In the genomic region with DNA sequence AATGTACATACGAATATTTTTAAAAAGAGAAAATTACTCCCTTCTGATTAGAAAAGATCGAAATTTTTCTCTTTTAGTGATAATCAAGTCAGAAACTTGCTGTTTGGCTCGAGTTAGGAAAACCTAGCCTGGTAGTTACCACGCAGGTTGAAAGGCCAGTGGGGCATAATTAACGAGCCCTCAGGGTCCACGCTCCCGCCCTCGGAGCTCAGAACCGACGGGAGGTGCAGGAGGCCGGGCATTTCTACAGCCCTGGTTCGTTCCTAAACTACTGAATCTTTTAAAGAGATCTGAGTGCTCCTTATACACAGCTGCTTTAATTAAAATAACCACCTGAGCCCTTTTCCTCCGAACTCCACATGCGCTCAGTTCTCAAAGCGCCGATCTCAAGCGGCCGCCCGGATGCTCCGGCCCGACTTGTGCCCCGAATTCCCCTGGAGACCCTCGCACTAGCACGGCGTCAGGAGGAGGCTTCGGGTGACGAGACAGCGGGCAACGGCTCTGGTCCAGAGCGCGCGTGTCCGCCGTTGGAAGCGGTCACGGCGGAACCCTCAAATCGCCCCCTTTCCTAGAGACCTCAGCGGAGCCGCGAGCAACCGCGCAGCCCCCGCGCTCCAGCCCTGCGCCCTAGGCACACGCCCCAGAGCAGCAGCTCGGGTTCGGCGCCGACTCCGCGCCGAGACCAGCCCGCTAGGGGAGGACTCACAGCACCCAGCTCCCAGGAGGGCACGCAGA, we compare ENCODE assay signal across 9 cellular contexts. TPM values are rescaled to one million over a fixed set of nuclear protein-coding genes. Genes with fewer than 3 reads are reported as not detected.
A peak's percentile ranks its signal among the peaks of the same experiment; 100 is the strongest.
DNase-seq lines count a peak whose midpoint lies in the region; ATAC-seq, FAIRE-seq and TF ChIP-seq lines count a peak whose summit lies in the region.
"Had no signal": no experiment of that assay in that cellular context is flagged by ENCODE, and none has a peak within 500 bp of the region (broad histone marks: within the 10 kb centered on the region; RNA-seq: fewer than 3 reads in every experiment).

No MANE protein-coding gene starts in this region.

- no peak for DNase-seq in activated CD4-positive, alpha-beta T cell treated with anti-CD3 and anti-CD28 coated beads, Interleukin-2, amount 10 ng/mL, durations not matched to agents 7 days and 5 days
- DNase-seq in activated CD4-positive, alpha-beta T cell treated with anti-CD3 and anti-CD28 coated beads for 1 hour = no peak
- no peak for DNase-seq in heart left ventricle
- no peak for DNase-seq in gastrocnemius medialis
- DNase-seq in urothelium cell line (ENCODE audit: low spot score) = no peak
- DNase-seq in GM19240 (ENCODE audit: insufficient read length, low spot score) = no peak

- in situ Hi-C loops in gastrocnemius medialis (cut with MboI; ENCODE audit: low sequenced_read_pairs in 4 of 4) = no loop called here

- no peaks in the 10 kb centered on the region for H3K27me3 Mint-ChIP-seq in activated CD4-positive, alpha-beta T cell treated with anti-CD3 and anti-CD28 coated beads, Interleukin-2, amount 10 ng/mL, durations not matched to agents 7 days and 5 days

- peaks cover 0 to 56% (median 30%) of the 10 kb centered on the region in 12 donors for H3K4me1 ChIP-seq in heart left ventricle
- peaks cover 36 to 51% of the 10 kb centered on the region in 2 donors for H3K4me1 ChIP-seq in gastrocnemius medialis

- H3K9me3 Mint-ChIP-seq in activated CD4-positive, alpha-beta T cell treated with anti-CD3 and anti-CD28 coated beads, Interleukin-2, amount 10 ng/mL, durations not matched to agents 7 days and 5 days = peaks cover under 1% of the 10 kb centered on the region

- POLR2A ChIA-PET in activated CD4-positive, alpha-beta T cell treated with anti-CD3 and anti-CD28 coated beads, Interleukin-2, amount 10 ng/mL, durations not matched to agents 7 days and 5 days (lab: Charles Lee) = interaction anchor here (0.8 to 1.0 kb wide), 2 partner anchors 51 to 103 kb away, joined by 3 to 5 read pairs; no protein-coding TSS in a partner anchor

- H3K4me3 Mint-ChIP-seq in activated CD4-positive, alpha-beta T cell treated with anti-CD3 and anti-CD28 coated beads, Interleukin-2, amount 10 ng/mL, durations not matched to agents 7 days and 5 days = peak overlapping the region; percentile 87

- CTCF ChIA-PET in activated CD4-positive, alpha-beta T cell treated with anti-CD3 and anti-CD28 coated beads, Interleukin-2, amount 10 ng/mL, durations not matched to agents 7 days and 5 days (lab: Charles Lee) = interaction anchor here (0.8 to 2.6 kb wide), 5 partner anchors 10 to 816 kb away, joined by 3 to 11 read pairs (median 3); a partner anchor contains a TSS

- peak; percentile 7 for ATAC-seq in HG03095 (IDR thresholded peaks at IDR 0.05; ENCODE audit: unreplicated experiment)
- ATAC-seq in heart left ventricle = peak in 2 of 4 donors; percentile 0 to 14
- peak; percentile 17 to 37 for ATAC-seq in gastrocnemius medialis

- H3K27me3 ChIP-seq in heart left ventricle (no peaks in the 10 kb centered on the region), gastrocnemius medialis (no peaks in the 10 kb centered on the region)

- peak overlapping the region; percentile 87 for H3K27ac Mint-ChIP-seq in activated CD4-positive, alpha-beta T cell treated with anti-CD3 and anti-CD28 coated beads, Interleukin-2, amount 10 ng/mL, durations not matched to agents 7 days and 5 days

- no peak for FAIRE-seq in urothelium cell line (lab: Jason Lieb, UNC)
- FAIRE-seq: islet of Langerhans had no signal

- TF ChIP-seq CTCF in WI38 (IDR thresholded peaks at IDR 0.05; ENCODE audit: low read depth, low read length) = no peak
- no peak for TF ChIP-seq CTCF in heart left ventricle (IDR thresholded peaks at IDR 0.05)
- no peak for TF ChIP-seq CTCF in gastrocnemius medialis (IDR thresholded peaks at IDR 0.05 in 4 of 5, conservative IDR thresholded peaks at IDR 0.05 in 1 of 5)

- intact Hi-C loops in heart left ventricle (cut with DNase I) = loop anchor here in 4 of 10 donors (5.0 to 10.0 kb wide), 4 partner anchors 51 to 747 kb away; a partner anchor contains a TSS
- intact Hi-C loops in gastrocnemius medialis (cut with DNase I; ENCODE audit: low total_unique reads) = no loop called here

- H3K36me3 ChIP-seq in heart left ventricle (peaks cover 0 to 32% (median 17%) of the 10 kb centered on the region in 9 donors), gastrocnemius medialis (peaks cover 0 to 6% of the 10 kb centered on the region in 2 donors)

- H3K36me3 Mint-ChIP-seq in activated CD4-positive, alpha-beta T cell treated with anti-CD3 and anti-CD28 coated beads, Interleukin-2, amount 10 ng/mL, durations not matched to agents 7 days and 5 days (ENCODE audit: low read depth) = peaks cover 19% of the 10 kb centered on the region

- TF ChIP-seq POLR2A in heart left ventricle (IDR thresholded peaks at IDR 0.05) (no peak), gastrocnemius medialis (IDR thresholded peaks at IDR 0.05) (no peak)

- WGBS in heart left ventricle, 4 donors = 1 to 2% (median 1%) methylated on average over 29 to 56 of the region's 56 CpGs

- H3K9me3 ChIP-seq in heart left ventricle (no peaks in the 10 kb centered on the region), gastrocnemius medialis (no peaks in the 10 kb centered on the region)

- H3K27ac ChIP-seq in heart left ventricle = peak overlapping the region; percentile 81 to 97 (median 94)
- H3K27ac ChIP-seq in gastrocnemius medialis = peak overlapping the region; percentile 87 to 97 (median 95)

- peaks cover 48% of the 10 kb centered on the region for H3K4me1 Mint-ChIP-seq in activated CD4-positive, alpha-beta T cell treated with anti-CD3 and anti-CD28 coated beads, Interleukin-2, amount 10 ng/mL, durations not matched to agents 7 days and 5 days

- H3K4me3 ChIP-seq in WI38 (ENCODE audit: low read depth, low read length) (peak overlapping the region; percentile 92), heart left ventricle (peak overlapping the region; percentile 72 to 99 (median 88)), gastrocnemius medialis (peak overlapping the region; percentile 88 to 93 (median 90))

RNA-seq across cellular contexts. Expression of a gene that starts 0.4 kb away (rescaled TPM):
- total RNA-seq in activated CD4-positive, alpha-beta T cell treated with anti-CD3 and anti-CD28 coated beads, Interleukin-2, amount 10 ng/mL, durations not matched to agents 7 days and 5 days = 10 to 100 TPM; 18.1 to 21.9 TPM
- total RNA-seq in heart left ventricle (10 to 100 TPM in 1 of 9 donors, 1 to 10 TPM in 8; 2.2 to 12.3 (median 6.6) TPM), gastrocnemius medialis (10 to 100 TPM in 1 of 4 donors, 1 to 10 TPM in 3; 2.8 to 31.6 (median 4.0) TPM)
- polyA plus RNA-seq in heart left ventricle = 1 to 10 TPM; 3.7 to 5.6 TPM

RNA-seq across cellular contexts. Expression of a gene that starts 0.5 kb away (rescaled TPM):
- total RNA-seq in activated CD4-positive, alpha-beta T cell treated with anti-CD3 and anti-CD28 coated beads, Interleukin-2, amount 10 ng/mL, durations not matched to agents 7 days and 5 days = 10 to 100 TPM; 17.0 to 20.9 TPM
- total RNA-seq in heart left ventricle (10 to 100 TPM; 14.3 to 22.9 (median 18.8) TPM), gastrocnemius medialis (10 to 100 TPM; 23.8 to 41.4 (median 29.4) TPM)
- polyA plus RNA-seq in heart left ventricle = 10 to 100 TPM in 1 of 2 donors, 1 to 10 TPM in 1; 3.4 to 20.2 TPM

RNA-seq across cellular contexts. Expression of a gene that starts 22.9 kb away (rescaled TPM):
- total RNA-seq in activated CD4-positive, alpha-beta T cell treated with anti-CD3 and anti-CD28 coated beads, Interleukin-2, amount 10 ng/mL, durations not matched to agents 7 days and 5 days = 10 to 100 TPM; 57.4 to 59.7 TPM
- total RNA-seq in heart left ventricle (10 to 100 TPM; 42.2 to 63.2 (median 54.3) TPM), gastrocnemius medialis (10 to 100 TPM; 40.1 to 58.1 (median 49.0) TPM)
- polyA plus RNA-seq in heart left ventricle = 10 to 100 TPM; 31.4 to 50.7 TPM

RNA-seq across cellular contexts. Expression of a gene that starts 50.0 kb away (rescaled TPM):
- total RNA-seq in activated CD4-positive, alpha-beta T cell treated with anti-CD3 and anti-CD28 coated beads, Interleukin-2, amount 10 ng/mL, durations not matched to agents 7 days and 5 days = 1 to 10 TPM; 2.2 to 2.5 TPM
- 1 to 10 TPM in 1 of 9 donors, under 1 TPM in 8; 0.49 to 1.2 (median 0.62) TPM for total RNA-seq in heart left ventricle
- 1 to 10 TPM in 1 of 2 donors, under 1 TPM in 1; 0.67 to 1.5 TPM for polyA plus RNA-seq in heart left ventricle
- total RNA-seq in gastrocnemius medialis = 1 to 10 TPM in 1 of 4 donors, under 1 TPM in 3; 0.23 to 1.1 (median 0.46) TPM

RNA-seq across cellular contexts. Expression of a gene that starts 50.0 kb away (rescaled TPM):
- total RNA-seq in activated CD4-positive, alpha-beta T cell treated with anti-CD3 and anti-CD28 coated beads, Interleukin-2, amount 10 ng/mL, durations not matched to agents 7 days and 5 days = 10 to 100 TPM; 28.1 to 35.6 TPM
- 10 to 100 TPM in 3 of 9 donors, 1 to 10 TPM in 6; 6.4 to 15.5 (median 8.8) TPM for total RNA-seq in heart left ventricle
- polyA plus RNA-seq in heart left ventricle = 10 to 100 TPM in 1 of 2 donors, 1 to 10 TPM in 1; 8.8 to 19.5 TPM
- 10 to 100 TPM in 2 of 4 donors, 1 to 10 TPM in 2; 9.0 to 18.9 (median 11.2) TPM for total RNA-seq in gastrocnemius medialis
